1 cellular context compared by ENCODE assay signal in genomic region chr19:1259206-1259872, GRCh38.
TF ChIP-seq lines count a peak whose summit lies in the region.

No MANE protein-coding gene starts in this region.

TF ChIP-seq in GM12878, 131 proteins besides CTCF, POLR2A, EP300 and RAD21 (continued from another document and continues in another):
- TF ChIP-seq BCLAF1 (IDR thresholded peaks at IDR 0.05) (no peak), POLR2AphosphoS5 (IDR thresholded peaks at IDR 0.05; ENCODE audit: low read length) (peak; percentile 95), ZBTB4 (CRISPR knock-in tag; IDR thresholded peaks at IDR 0.05) (0 out of 2 replicates have a peak, but pooled peaks have one; percentile 15), E4F1 (IDR thresholded peaks at IDR 0.05; ENCODE audit: borderline replicate concordance, partially characterized antibody) (peak; percentile 92), SPI1 (IDR thresholded peaks at IDR 0.05; ENCODE audit: borderline replicate concordance, insufficient read depth, low read depth, low read length) (peak; percentile 43; the same call in 1 of the 2 replicates), ZNF217 (IDR thresholded peaks at IDR 0.05) (no peak), ZNF207 (IDR thresholded peaks at IDR 0.05; ENCODE audit: borderline replicate concordance) (peak; percentile 64; the same call in 1 of the 2 replicates), KLF5 (IDR thresholded peaks at IDR 0.05; ENCODE audit: partially characterized antibody) (peak; percentile 78), TCF3 (IDR thresholded peaks at IDR 0.05; ENCODE audit: borderline replicate concordance, insufficient read depth, low read depth, low read length) (peak; percentile 11; the same call in 1 of the 2 replicates), BHLHE40 (IDR thresholded peaks at IDR 0.05; ENCODE audit: borderline replicate concordance in 1 of 2, low read depth in 2 of 2, low read length in 1 of 2) (peak in 1 of 2 experiments; percentile 58; a peak in 3 of 4 replicates), SIX5 (IDR thresholded peaks at IDR 0.05; ENCODE audit: low read depth, low read length, severe bottlenecking) (no peak), SMARCA5 (IDR thresholded peaks at IDR 0.05) (no peak), NBN (IDR thresholded peaks at IDR 0.05) (peak; percentile 90), RB1 (IDR thresholded peaks at IDR 0.05; ENCODE audit: borderline replicate concordance) (0 out of 2 replicates have a peak, but pooled peaks have one; percentile 23), WRNIP1 (IDR thresholded peaks at IDR 0.05; ENCODE audit: borderline replicate concordance, low read depth, low read length) (no peak), POU2F2 (IDR thresholded peaks at IDR 0.05; ENCODE audit: borderline replicate concordance, low read depth, low read length) (peak; percentile 71; the same call in 2 of the 3 replicates), FOXM1 (IDR thresholded peaks at IDR 0.05; ENCODE audit: low read depth, low read length) (no peak), MXI1 (IDR thresholded peaks at IDR 0.05; ENCODE audit: low read depth, low read length) (peak; percentile 45; the same call in 1 of the 2 replicates), E2F4 (IDR thresholded peaks at IDR 0.05; ENCODE audit: low read depth, low read length) (no peak), PRDM15 (CRISPR knock-in tag; IDR thresholded peaks at IDR 0.05) (0 out of 2 replicates have a peak, but pooled peaks have one; percentile 5), ZSCAN29 (IDR thresholded peaks at IDR 0.05) (no peak), PBX3 (IDR thresholded peaks at IDR 0.05; ENCODE audit: insufficient replicate concordance, low read depth, low read length) (peak; percentile 14), PAX5 (IDR thresholded peaks at IDR 0.05; ENCODE audit: borderline replicate concordance, low read depth, low read length) (no peak; the same call in 1 of the 2 replicates), LARP7 (IDR thresholded peaks at IDR 0.05) (peak; percentile 93; the same call in 1 of the 2 replicates), MLLT1 (IDR thresholded peaks at IDR 0.05) (peak; percentile 75), FOXK2 (IDR thresholded peaks at IDR 0.05) (peak; percentile 52; the same call in 1 of the 2 replicates), PKNOX1 (IDR thresholded peaks at IDR 0.05) (no peak), CBX5 (IDR thresholded peaks at IDR 0.05; ENCODE audit: low read depth) (no peak), ELK1 (IDR thresholded peaks at IDR 0.05; ENCODE audit: low read depth, low read length) (peak; percentile 40; the same call in 1 of the 2 replicates), CREB1 (IDR thresholded peaks at IDR 0.05; ENCODE audit: low read depth) (no peak), NR2F1 (conservative IDR thresholded peaks at IDR 0.05) (peak; percentile 97)
